ENCODE assay signal across 1 cellular context in genomic region chr10:126336786-126337185, GRCh38.
TF ChIP-seq lines count a peak whose summit lies in the region.

No MANE protein-coding gene starts in this region.

TF ChIP-seq in H1, 55 proteins besides CTCF, POLR2A, EP300 and RAD21:
- TF ChIP-seq CBX5 (IDR thresholded peaks at IDR 0.05; ENCODE audit: low read depth, low read length) (no peak), HDAC6 (IDR thresholded peaks at IDR 0.05; ENCODE audit: low read depth, low read length) (no peak)
